In the genomic region with DNA sequence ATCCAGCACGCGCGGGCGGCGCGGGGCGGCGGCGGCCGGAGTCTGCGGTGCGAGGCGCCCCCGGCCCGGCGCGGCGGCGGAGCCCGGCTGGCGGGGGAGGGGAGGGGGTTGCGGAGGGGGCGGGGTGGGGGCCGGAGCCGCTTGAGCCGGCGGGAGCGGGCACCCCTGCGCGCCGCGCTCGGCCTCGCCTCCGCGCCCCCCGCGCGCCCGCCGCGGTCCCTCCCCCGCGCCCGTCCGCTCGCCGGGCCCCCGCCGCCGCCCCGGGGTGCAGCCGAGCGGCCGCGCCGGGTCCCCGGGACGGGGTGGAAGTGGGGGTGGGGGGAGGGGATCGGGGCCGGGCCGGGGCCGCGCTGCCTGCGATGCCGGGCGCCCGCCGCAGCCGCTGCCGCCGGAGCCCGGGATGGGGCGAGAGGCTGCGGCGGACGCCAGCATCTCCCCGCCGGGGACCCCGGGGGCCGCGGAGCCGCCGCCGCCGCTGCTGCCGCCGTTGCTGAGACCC, we compare ENCODE assay signal across 10 cellular contexts. TPM values are rescaled to one million over a fixed set of nuclear protein-coding genes. Genes with fewer than 3 reads are reported as not detected.
A peak's percentile ranks its signal among the peaks of the same experiment; 100 is the strongest.
DNase-seq lines count a peak whose midpoint lies in the region; FAIRE-seq and TF ChIP-seq lines count a peak whose summit lies in the region.
"Had no signal": no experiment of that assay in that cellular context is flagged by ENCODE, and none has a peak within 500 bp of the region (broad histone marks: within the 10 kb centered on the region; RNA-seq: fewer than 3 reads in every experiment).

No MANE protein-coding gene starts in this region.

- no peaks in the 10 kb centered on the region for H4K20me1 ChIP-seq in SU-DHL-6 (ENCODE audit: low read depth, low read length)

- H3K36me3 ChIP-seq in SU-DHL-6 (ENCODE audit: low read length) (no peaks in the 10 kb centered on the region; the same call in 1 of the 2 replicates), adrenal gland (replicated peaks in 1 of 2) (no peaks in the 10 kb centered on the region)

- no peak for TF ChIP-seq CTCF in SU-DHL-6 (IDR thresholded peaks at IDR 0.05; ENCODE audit: insufficient read depth, low read length, poor library complexity, severe bottlenecking)
- no peak for TF ChIP-seq CTCF in adrenal gland (IDR thresholded peaks at IDR 0.05)

- no peaks in the 10 kb centered on the region for H3K27me3 ChIP-seq in SU-DHL-6 (ENCODE audit: low read length)
- H3K27me3 ChIP-seq in adrenal gland, result peaks cover 26% of the 10 kb centered on the region

- H3K9ac ChIP-seq in SU-DHL-6 (ENCODE audit: low read length), result peak overlapping the region; percentile 95

- peak; percentile 75 for DNase-seq in GM12892 (ENCODE audit: insufficient read length)
- DNase-seq in substantia nigra (lab: John Stamatoyannopoulos, UW), result peak in 1 of 49 donors; percentile 72
- no peak for DNase-seq in adrenal gland
- DNase-seq in NCI-H526 treated with DMSO at 0.1 percent for 48 hours (lab: John Stamatoyannopoulos, UW), result no peak
- no peak for DNase-seq in NCI-H1417 (lab: John Stamatoyannopoulos, UW)
- DNase-seq in SIG-M5 treated with dmso at 0.1 percent for 504 hours (lab: John Stamatoyannopoulos, UW; ENCODE audit: unreplicated experiment), result no peak
- DNase-seq: effector CD8-positive, alpha-beta T cell; mucosa of descending colon had no signal

- no peaks in the 10 kb centered on the region for H3K9me2 ChIP-seq in SU-DHL-6 (replicated peaks; ENCODE audit: insufficient read depth, low read length)

- H3F3A ChIP-seq in SU-DHL-6 (ENCODE audit: insufficient read depth), result peaks cover 71% of the 10 kb centered on the region

- no peak for FAIRE-seq in GM12892 (lab: Jason Lieb, UNC)

- H2AFZ ChIP-seq in SU-DHL-6 (ENCODE audit: low read depth, low read length, severe bottlenecking), result no peak overlapping the region

- H3K79me2 ChIP-seq in SU-DHL-6 (ENCODE audit: insufficient read depth, low read length), result peaks cover 93% of the 10 kb centered on the region

- peak overlapping the region; percentile 93 for H3K4me2 ChIP-seq in SU-DHL-6 (ENCODE audit: low read depth, low read length, poor library complexity, severe bottlenecking)

- H3K27ac ChIP-seq in SU-DHL-6 (ENCODE audit: low read depth, low read length), result peak overlapping the region; percentile 98
- peak overlapping the region; percentile 91 for H3K27ac ChIP-seq in substantia nigra (ENCODE audit: low read depth, low read length, poor library complexity, severe bottlenecking)
- H3K27ac ChIP-seq in adrenal gland, result peak overlapping the region in 1 of 5 donors; percentile 55

- no peaks in the 10 kb centered on the region for H3K4me1 ChIP-seq in adrenal gland (replicated peaks in 1 of 2)

- intact Hi-C loops in adrenal gland (cut with DNase I), result no loop called here

- WGBS in adrenal gland, 4 donors, result 0 to 2% (median 0%) methylated on average over 20 to 71 of the region's 88 CpGs; no CpG with 5 or more reads in 1 of the 4 donors

- TF ChIP-seq POLR2A in GM12892 (IDR thresholded peaks at IDR 0.05; ENCODE audit: low read depth, low read length) (no peak), adrenal gland (IDR thresholded peaks at IDR 0.05) (no peak)

- H3K9me3 ChIP-seq in SU-DHL-6 (ENCODE audit: insufficient read depth, low read length) (no peaks in the 10 kb centered on the region), iPS-18c (ENCODE audit: control insufficient read depth, insufficient read depth, low read length) (no peaks in the 10 kb centered on the region), adrenal gland (replicated peaks in 1 of 3) (no peaks in the 10 kb centered on the region)
- H3K9me3 ChIP-seq: mucosa of descending colon had no signal

- peak overlapping the region; percentile 74 for H3K4me3 ChIP-seq in SU-DHL-6 (ENCODE audit: insufficient read depth, low read length, poor library complexity, severe bottlenecking)
- peak overlapping the region; percentile 67; the same call in 1 of the 2 replicates for H3K4me3 ChIP-seq in iPS-18c (ENCODE audit: insufficient read depth, low read depth, low read length)
- peak overlapping the region in 1 of 4 donors; percentile 66 for H3K4me3 ChIP-seq in adrenal gland
- H3K4me3 ChIP-seq: mucosa of descending colon had no signal

RNA-seq across cellular contexts. Expression of a gene that starts 0.3 kb away (rescaled TPM):
- polyA plus RNA-seq in GM12892 (2012; ENCODE audit: missing spikeins), result 16.6 TPM
- 1 to 10 TPM; 1.0 to 6.9 (median 2.4) TPM for total RNA-seq in adrenal gland
- polyA plus RNA-seq in adrenal gland, result 1 to 10 TPM in 2 of 3 donors, under 1 TPM in 1; 0.42 to 1.4 (median 1.2) TPM

RNA-seq across cellular contexts. Expression of a gene that starts 45.0 kb away (rescaled TPM):
- 15.2 TPM for polyA plus RNA-seq in GM12892 (2012; ENCODE audit: missing spikeins)
- 10 to 100 TPM; 24.4 to 44.2 (median 26.9) TPM for total RNA-seq in adrenal gland
- polyA plus RNA-seq in adrenal gland, result 10 to 100 TPM in 1 of 3 donors, 1 to 10 TPM in 2; 5.1 to 27.0 (median 6.9) TPM

RNA-seq across cellular contexts. Expression of a gene that starts 57.5 kb away (rescaled TPM):
- 6.8 TPM for polyA plus RNA-seq in GM12892 (2012; ENCODE audit: missing spikeins)
- total RNA-seq in adrenal gland, result 10 to 100 TPM; 16.7 to 38.0 (median 24.9) TPM
- 10 to 100 TPM in 2 of 3 donors, 1 to 10 TPM in 1; 9.3 to 31.4 (median 20.6) TPM for polyA plus RNA-seq in adrenal gland
